Comparison of ENCODE assay signal across 1 cellular context in the genomic region with DNA sequence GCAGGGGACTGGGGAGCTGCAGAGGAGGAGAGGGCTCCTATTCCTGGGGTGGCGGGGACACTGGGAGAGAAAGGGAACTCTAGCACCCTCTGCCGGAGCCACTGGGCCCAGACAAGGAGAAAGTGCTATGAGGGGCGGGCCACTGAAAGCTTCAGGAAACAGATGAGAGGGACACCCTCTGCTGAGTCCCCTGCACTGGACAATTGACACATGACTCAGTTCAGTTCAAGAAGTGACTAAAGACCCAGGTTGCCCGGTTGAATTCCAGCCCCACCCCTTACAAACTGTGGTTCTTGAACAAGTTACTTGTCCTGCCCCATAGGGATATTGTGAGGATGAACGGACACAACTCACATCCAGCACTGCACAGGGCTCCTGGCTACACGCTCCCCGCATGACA.
TF ChIP-seq lines count a peak whose summit lies in the region.

No MANE protein-coding gene starts in this region.

TF ChIP-seq in SK-N-SH, 30 proteins besides CTCF, POLR2A, EP300 and RAD21 (continued from another document):
- TF ChIP-seq, protein P1, sequence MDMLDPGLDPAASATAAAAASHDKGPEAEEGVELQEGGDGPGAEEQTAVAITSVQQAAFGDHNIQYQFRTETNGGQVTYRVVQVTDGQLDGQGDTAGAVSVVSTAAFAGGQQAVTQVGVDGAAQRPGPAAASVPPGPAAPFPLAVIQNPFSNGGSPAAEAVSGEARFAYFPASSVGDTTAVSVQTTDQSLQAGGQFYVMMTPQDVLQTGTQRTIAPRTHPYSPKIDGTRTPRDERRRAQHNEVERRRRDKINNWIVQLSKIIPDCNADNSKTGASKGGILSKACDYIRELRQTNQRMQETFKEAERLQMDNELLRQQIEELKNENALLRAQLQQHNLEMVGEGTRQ (IDR thresholded peaks at IDR 0.05; ENCODE audit: borderline replicate concordance, low read depth, low read length), result no peak
- TF ChIP-seq FOXJ3 (CRISPR knock-in tag; IDR thresholded peaks at IDR 0.05) (no peak), TAF1 (IDR thresholded peaks at IDR 0.05; ENCODE audit: borderline replicate concordance, low read depth, low read length) (no peak), TCF12 (IDR thresholded peaks at IDR 0.05) (no peak), JUND (IDR thresholded peaks at IDR 0.05) (no peak), ELF1 (IDR thresholded peaks at IDR 0.05) (no peak), POLR2AphosphoS5 (IDR thresholded peaks at IDR 0.05; ENCODE audit: low read depth, low read length) (no peak), CHD2 (IDR thresholded peaks at IDR 0.05; ENCODE audit: low read length, partially characterized antibody) (no peak), NFIC (IDR thresholded peaks at IDR 0.05; ENCODE audit: borderline replicate concordance) (no peak), GATA2 (CRISPR knock-in tag; IDR thresholded peaks at IDR 0.05) (no peak), RXRA (IDR thresholded peaks at IDR 0.05; ENCODE audit: borderline replicate concordance, low read depth) (no peak), NRF1 (IDR thresholded peaks at IDR 0.05; ENCODE audit: low read depth, low read length) (no peak)
- TF ChIP-seq, protein P2, sequence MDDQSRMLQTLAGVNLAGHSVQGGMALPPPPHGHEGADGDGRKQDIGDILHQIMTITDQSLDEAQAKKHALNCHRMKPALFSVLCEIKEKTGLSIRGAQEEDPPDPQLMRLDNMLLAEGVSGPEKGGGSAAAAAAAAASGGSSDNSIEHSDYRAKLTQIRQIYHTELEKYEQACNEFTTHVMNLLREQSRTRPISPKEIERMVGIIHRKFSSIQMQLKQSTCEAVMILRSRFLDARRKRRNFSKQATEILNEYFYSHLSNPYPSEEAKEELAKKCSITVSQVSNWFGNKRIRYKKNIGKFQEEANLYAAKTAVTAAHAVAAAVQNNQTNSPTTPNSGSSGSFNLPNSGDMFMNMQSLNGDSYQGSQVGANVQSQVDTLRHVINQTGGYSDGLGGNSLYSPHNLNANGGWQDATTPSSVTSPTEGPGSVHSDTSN (IDR thresholded peaks at IDR 0.05), result no peak
- TF ChIP-seq, protein P3, sequence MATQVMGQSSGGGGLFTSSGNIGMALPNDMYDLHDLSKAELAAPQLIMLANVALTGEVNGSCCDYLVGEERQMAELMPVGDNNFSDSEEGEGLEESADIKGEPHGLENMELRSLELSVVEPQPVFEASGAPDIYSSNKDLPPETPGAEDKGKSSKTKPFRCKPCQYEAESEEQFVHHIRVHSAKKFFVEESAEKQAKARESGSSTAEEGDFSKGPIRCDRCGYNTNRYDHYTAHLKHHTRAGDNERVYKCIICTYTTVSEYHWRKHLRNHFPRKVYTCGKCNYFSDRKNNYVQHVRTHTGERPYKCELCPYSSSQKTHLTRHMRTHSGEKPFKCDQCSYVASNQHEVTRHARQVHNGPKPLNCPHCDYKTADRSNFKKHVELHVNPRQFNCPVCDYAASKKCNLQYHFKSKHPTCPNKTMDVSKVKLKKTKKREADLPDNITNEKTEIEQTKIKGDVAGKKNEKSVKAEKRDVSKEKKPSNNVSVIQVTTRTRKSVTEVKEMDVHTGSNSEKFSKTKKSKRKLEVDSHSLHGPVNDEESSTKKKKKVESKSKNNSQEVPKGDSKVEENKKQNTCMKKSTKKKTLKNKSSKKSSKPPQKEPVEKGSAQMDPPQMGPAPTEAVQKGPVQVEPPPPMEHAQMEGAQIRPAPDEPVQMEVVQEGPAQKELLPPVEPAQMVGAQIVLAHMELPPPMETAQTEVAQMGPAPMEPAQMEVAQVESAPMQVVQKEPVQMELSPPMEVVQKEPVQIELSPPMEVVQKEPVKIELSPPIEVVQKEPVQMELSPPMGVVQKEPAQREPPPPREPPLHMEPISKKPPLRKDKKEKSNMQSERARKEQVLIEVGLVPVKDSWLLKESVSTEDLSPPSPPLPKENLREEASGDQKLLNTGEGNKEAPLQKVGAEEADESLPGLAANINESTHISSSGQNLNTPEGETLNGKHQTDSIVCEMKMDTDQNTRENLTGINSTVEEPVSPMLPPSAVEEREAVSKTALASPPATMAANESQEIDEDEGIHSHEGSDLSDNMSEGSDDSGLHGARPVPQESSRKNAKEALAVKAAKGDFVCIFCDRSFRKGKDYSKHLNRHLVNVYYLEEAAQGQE (IDR thresholded peaks at IDR 0.05; ENCODE audit: low read depth, low read length), result no peak
